In the genomic region with DNA sequence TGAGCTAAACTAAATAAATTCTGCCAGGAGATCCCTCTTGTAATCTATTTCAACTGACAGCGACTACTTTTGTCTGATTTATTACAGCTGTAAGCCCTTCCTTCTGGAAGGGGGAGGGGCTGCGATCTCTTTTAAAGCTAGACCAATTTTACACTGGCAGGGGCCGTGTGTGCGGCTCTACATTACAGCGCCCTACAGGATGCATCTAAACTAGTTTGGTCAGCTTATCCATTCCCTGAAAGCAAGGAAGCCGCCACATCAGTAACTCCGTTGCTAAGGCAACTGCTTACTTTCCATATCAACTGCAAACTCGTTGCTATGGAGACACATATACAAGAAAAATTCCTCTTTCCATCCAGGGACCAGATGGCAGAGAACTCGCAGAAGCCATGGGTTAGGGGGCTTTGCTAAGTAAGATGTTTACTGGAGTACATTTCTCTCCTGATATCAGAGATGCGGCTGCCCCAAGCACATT, we compare ENCODE assay signal across 2 cellular contexts.
TF ChIP-seq lines count a peak whose summit lies in the region.

No MANE protein-coding gene starts in this region.

TF ChIP-seq in GM12878, 131 proteins besides CTCF, POLR2A, EP300 and RAD21:
- TF ChIP-seq SRF (IDR thresholded peaks at IDR 0.05; ENCODE audit: low read depth in 2 of 2, low read length in 2 of 2) (0 out of 4 replicates have a peak, but pooled peaks of 1 of the 2 experiments have one; percentile 21), BMI1 (IDR thresholded peaks at IDR 0.05; ENCODE audit: borderline replicate concordance) (peak; percentile 47; the same call in 1 of the 2 replicates), HDAC6 (IDR thresholded peaks at IDR 0.05; ENCODE audit: unreplicated experiment) (no peak), CREB1 (IDR thresholded peaks at IDR 0.05; ENCODE audit: low read depth) (no peak), HDGF (IDR thresholded peaks at IDR 0.05) (no peak), ZNF217 (IDR thresholded peaks at IDR 0.05) (no peak), CBX5 (IDR thresholded peaks at IDR 0.05; ENCODE audit: low read depth) (no peak), NR2F1 (conservative IDR thresholded peaks at IDR 0.05) (no peak), WRNIP1 (IDR thresholded peaks at IDR 0.05; ENCODE audit: borderline replicate concordance, low read depth, low read length) (no peak)
- TF ChIP-seq, protein P1, sequence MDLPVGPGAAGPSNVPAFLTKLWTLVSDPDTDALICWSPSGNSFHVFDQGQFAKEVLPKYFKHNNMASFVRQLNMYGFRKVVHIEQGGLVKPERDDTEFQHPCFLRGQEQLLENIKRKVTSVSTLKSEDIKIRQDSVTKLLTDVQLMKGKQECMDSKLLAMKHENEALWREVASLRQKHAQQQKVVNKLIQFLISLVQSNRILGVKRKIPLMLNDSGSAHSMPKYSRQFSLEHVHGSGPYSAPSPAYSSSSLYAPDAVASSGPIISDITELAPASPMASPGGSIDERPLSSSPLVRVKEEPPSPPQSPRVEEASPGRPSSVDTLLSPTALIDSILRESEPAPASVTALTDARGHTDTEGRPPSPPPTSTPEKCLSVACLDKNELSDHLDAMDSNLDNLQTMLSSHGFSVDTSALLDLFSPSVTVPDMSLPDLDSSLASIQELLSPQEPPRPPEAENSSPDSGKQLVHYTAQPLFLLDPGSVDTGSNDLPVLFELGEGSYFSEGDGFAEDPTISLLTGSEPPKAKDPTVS (IDR thresholded peaks at IDR 0.05; ENCODE audit: low read depth, low read length) = no peak
- TF ChIP-seq, protein P2, sequence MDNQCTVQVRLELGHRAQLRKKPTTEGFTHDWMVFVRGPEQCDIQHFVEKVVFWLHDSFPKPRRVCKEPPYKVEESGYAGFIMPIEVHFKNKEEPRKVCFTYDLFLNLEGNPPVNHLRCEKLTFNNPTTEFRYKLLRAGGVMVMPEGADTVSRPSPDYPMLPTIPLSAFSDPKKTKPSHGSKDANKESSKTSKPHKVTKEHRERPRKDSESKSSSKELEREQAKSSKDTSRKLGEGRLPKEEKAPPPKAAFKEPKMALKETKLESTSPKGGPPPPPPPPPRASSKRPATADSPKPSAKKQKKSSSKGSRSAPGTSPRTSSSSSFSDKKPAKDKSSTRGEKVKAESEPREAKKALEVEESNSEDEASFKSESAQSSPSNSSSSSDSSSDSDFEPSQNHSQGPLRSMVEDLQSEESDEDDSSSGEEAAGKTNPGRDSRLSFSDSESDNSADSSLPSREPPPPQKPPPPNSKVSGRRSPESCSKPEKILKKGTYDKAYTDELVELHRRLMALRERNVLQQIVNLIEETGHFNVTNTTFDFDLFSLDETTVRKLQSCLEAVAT (IDR thresholded peaks at IDR 0.05) = peak; percentile 82
TF ChIP-seq in GM12878: peak in this region for 3.

TF ChIP-seq in HepG2, 621 proteins besides CTCF, POLR2A, EP300 and RAD21:
- TF ChIP-seq MXI1 (IDR thresholded peaks at IDR 0.05; ENCODE audit: borderline replicate concordance, low read depth, low read length) = peak; percentile 20; the same call in 1 of the 3 replicates
- TF ChIP-seq SOX6 (IDR thresholded peaks at IDR 0.05) = no peak
- no peak for TF ChIP-seq SOX6 (CRISPR knock-in tag; IDR thresholded peaks at IDR 0.05)
- TF ChIP-seq RFX1 (IDR thresholded peaks at IDR 0.05) = peak; percentile 76
- no peak for TF ChIP-seq ZNF552 (CRISPR knock-in tag; IDR thresholded peaks at IDR 0.05; ENCODE audit: borderline replicate concordance)
- peak; percentile 72 for TF ChIP-seq RFX3 (CRISPR knock-in tag; IDR thresholded peaks at IDR 0.05)
- TF ChIP-seq ZMYM2 (CRISPR knock-in tag; IDR thresholded peaks at IDR 0.05) = no peak
- no peak for TF ChIP-seq RARA (CRISPR knock-in tag; IDR thresholded peaks at IDR 0.05)
- TF ChIP-seq, protein P3, sequence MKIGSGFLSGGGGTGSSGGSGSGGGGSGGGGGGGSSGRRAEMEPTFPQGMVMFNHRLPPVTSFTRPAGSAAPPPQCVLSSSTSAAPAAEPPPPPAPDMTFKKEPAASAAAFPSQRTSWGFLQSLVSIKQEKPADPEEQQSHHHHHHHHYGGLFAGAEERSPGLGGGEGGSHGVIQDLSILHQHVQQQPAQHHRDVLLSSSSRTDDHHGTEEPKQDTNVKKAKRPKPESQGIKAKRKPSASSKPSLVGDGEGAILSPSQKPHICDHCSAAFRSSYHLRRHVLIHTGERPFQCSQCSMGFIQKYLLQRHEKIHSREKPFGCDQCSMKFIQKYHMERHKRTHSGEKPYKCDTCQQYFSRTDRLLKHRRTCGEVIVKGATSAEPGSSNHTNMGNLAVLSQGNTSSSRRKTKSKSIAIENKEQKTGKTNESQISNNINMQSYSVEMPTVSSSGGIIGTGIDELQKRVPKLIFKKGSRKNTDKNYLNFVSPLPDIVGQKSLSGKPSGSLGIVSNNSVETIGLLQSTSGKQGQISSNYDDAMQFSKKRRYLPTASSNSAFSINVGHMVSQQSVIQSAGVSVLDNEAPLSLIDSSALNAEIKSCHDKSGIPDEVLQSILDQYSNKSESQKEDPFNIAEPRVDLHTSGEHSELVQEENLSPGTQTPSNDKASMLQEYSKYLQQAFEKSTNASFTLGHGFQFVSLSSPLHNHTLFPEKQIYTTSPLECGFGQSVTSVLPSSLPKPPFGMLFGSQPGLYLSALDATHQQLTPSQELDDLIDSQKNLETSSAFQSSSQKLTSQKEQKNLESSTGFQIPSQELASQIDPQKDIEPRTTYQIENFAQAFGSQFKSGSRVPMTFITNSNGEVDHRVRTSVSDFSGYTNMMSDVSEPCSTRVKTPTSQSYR (CRISPR knock-in tag; IDR thresholded peaks at IDR 0.05; ENCODE audit: borderline replicate concordance) = no peak
- TF ChIP-seq RFX5 (IDR thresholded peaks at IDR 0.05; ENCODE audit: low read depth, low read length) = peak; percentile 25; the same call in 1 of the 2 replicates
- no peak for TF ChIP-seq MAFK (conservative IDR thresholded peaks at IDR 0.05 in 1 of 2, IDR thresholded peaks at IDR 0.05 in 1 of 2; ENCODE audit: low read length in 2 of 2)
